In the genomic region with DNA sequence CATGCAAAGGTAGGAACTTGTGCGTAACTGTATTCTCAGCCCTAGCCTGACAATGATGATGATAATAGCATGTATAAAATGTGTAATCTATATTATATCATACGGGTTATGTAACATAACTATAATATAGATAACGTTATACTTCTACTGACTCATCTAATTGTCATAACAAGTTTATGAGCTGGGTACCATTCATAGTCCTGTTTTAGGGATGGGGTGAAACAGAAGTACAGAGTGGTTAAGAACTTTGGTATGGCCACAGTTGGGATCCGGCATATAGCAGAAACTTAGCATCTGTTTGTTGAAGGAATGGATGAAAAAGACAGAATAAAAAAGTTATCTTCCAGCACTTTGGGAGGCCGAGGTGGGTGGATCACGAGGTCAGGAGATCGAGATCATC, we compare ENCODE assay signal across 17 cellular contexts. TPM values are rescaled to one million over a fixed set of nuclear protein-coding genes. Genes with fewer than 3 reads are reported as not detected.
DNase-seq lines count a peak whose midpoint lies in the region; ATAC-seq and TF ChIP-seq lines count a peak whose summit lies in the region.
"Had no signal": no experiment of that assay in that cellular context is flagged by ENCODE, and none has a peak within 500 bp of the region (broad histone marks: within the 10 kb centered on the region; RNA-seq: fewer than 3 reads in every experiment).

No MANE protein-coding gene starts in this region.

- no peak for TF ChIP-seq CTCF in natural killer cell (IDR thresholded peaks at IDR 0.05)
- TF ChIP-seq CTCF in endothelial cell (IDR thresholded peaks at IDR 0.05; ENCODE audit: unreplicated experiment), result no peak

- intact Hi-C loops in activated CD4-positive, alpha-beta T cell treated with anti-CD3 and anti-CD28 coated beads for 36 hours (cut with DNase I, micrococcal nuclease), result no loop called here
- intact Hi-C loops in natural killer cell (cut with micrococcal nuclease), result no loop called here

- H3K4me3 Mint-ChIP-seq in activated CD4-positive, alpha-beta T cell treated with anti-CD3 and anti-CD28 coated beads for 36 hours, result no peak overlapping the region
- H3K4me3 Mint-ChIP-seq in natural killer cell (no peak overlapping the region), endothelial cell (ENCODE audit: unreplicated experiment) (peak overlapping the region; percentile 48)
- H3K4me3 Mint-ChIP-seq in natural killer cell treated with Interleukin-12 subunit alpha and Interleukin-12 subunit beta and Interleukin-15 and Interleukin-18, amount 100 ng/mL, for 72 hours, result no peak overlapping the region
- H3K4me3 Mint-ChIP-seq in stimulated activated effector memory CD8-positive, alpha-beta T cell treated with anti-CD3 and anti-CD28 coated beads, Interleukin-12 subunit alpha, Interleukin-12 subunit beta, amount 100 ng/mL, for 72 hours, result no peak overlapping the region
- H3K4me3 Mint-ChIP-seq: B cell; CD8-positive, alpha-beta T cell; H9 had no signal

- H3K4me1 Mint-ChIP-seq in activated CD4-positive, alpha-beta T cell treated with anti-CD3 and anti-CD28 coated beads for 36 hours, result peaks cover 39% of the 10 kb centered on the region
- peaks cover 43 to 53% of the 10 kb centered on the region in 2 donors for H3K4me1 Mint-ChIP-seq in natural killer cell
- H3K4me1 Mint-ChIP-seq in natural killer cell treated with Interleukin-12 subunit alpha and Interleukin-12 subunit beta and Interleukin-15 and Interleukin-18, amount 100 ng/mL, for 72 hours (ENCODE audit: low read depth in 2 of 2), result peaks cover 40 to 45% of the 10 kb centered on the region in 2 donors
- H3K4me1 Mint-ChIP-seq in endothelial cell (ENCODE audit: unreplicated experiment), result peaks cover 7% of the 10 kb centered on the region
- H3K4me1 Mint-ChIP-seq in stimulated activated effector memory CD8-positive, alpha-beta T cell treated with anti-CD3 and anti-CD28 coated beads, Interleukin-12 subunit alpha, Interleukin-12 subunit beta, amount 100 ng/mL, for 72 hours, result peaks cover 54% of the 10 kb centered on the region

- no peak for ATAC-seq in activated CD4-positive, alpha-beta T cell treated with anti-CD3 and anti-CD28 coated beads for 36 hours
- ATAC-seq in natural killer cell, result no peak
- ATAC-seq in natural killer cell treated with Interleukin-12 subunit alpha and Interleukin-12 subunit beta and Interleukin-15 and Interleukin-18, amount 100 ng/mL, for 72 hours, result no peak
- ATAC-seq in stimulated activated effector memory CD8-positive, alpha-beta T cell treated with anti-CD3 and anti-CD28 coated beads, Interleukin-12 subunit alpha, Interleukin-12 subunit beta, amount 100 ng/mL, for 72 hours, result no peak
- ATAC-seq: A549; CD8-positive, alpha-beta T cell; HepG2 had no signal

- peaks cover 44% of the 10 kb centered on the region for H3K36me3 Mint-ChIP-seq in activated CD4-positive, alpha-beta T cell treated with anti-CD3 and anti-CD28 coated beads for 36 hours (ENCODE audit: low read depth)
- H3K36me3 Mint-ChIP-seq in natural killer cell (no peaks in the 10 kb centered on the region), endothelial cell (ENCODE audit: low read depth, unreplicated experiment) (peaks cover 34% of the 10 kb centered on the region)
- peaks cover 14% of the 10 kb centered on the region for H3K36me3 Mint-ChIP-seq in natural killer cell treated with Interleukin-12 subunit alpha and Interleukin-12 subunit beta and Interleukin-15 and Interleukin-18, amount 100 ng/mL, for 72 hours
- H3K36me3 Mint-ChIP-seq in stimulated activated effector memory CD8-positive, alpha-beta T cell treated with anti-CD3 and anti-CD28 coated beads, Interleukin-12 subunit alpha, Interleukin-12 subunit beta, amount 100 ng/mL, for 72 hours, result peaks cover 67% of the 10 kb centered on the region

- no peak for DNase-seq in activated CD4-positive, alpha-beta T cell treated with anti-CD3 and anti-CD28 coated beads for 36 hours
- no peak for DNase-seq in activated CD4-positive, alpha-beta T cell treated with anti-CD3 and anti-CD28 coated beads, Interleukin-2, amount 50 U/mL, for 1 hour
- DNase-seq in natural killer cell (no peak), endothelial cell (ENCODE audit: low spot score) (no peak), Ammon's horn (ENCODE audit: low spot score) (no peak), GM19240 (ENCODE audit: insufficient read length, low spot score) (no peak)
- no peak for DNase-seq in natural killer cell treated with Interleukin-12 subunit alpha and Interleukin-12 subunit beta and Interleukin-15 and Interleukin-18, amount 100 ng/mL, for 72 hours (ENCODE audit: low spot score)
- no peak for DNase-seq in stimulated activated effector memory CD8-positive, alpha-beta T cell treated with anti-CD3 and anti-CD28 coated beads, Interleukin-12 subunit alpha, Interleukin-12 subunit beta, amount 100 ng/mL, for 72 hours (ENCODE audit: low spot score in 2 of 2)
- DNase-seq: Calu3; CD8-positive, alpha-beta T cell; DMS79 treated with DMSO at 0.1 percent for 48 hours; GF-D8; H9 had no signal

- CTCF ChIA-PET in activated CD4-positive, alpha-beta T cell treated with anti-CD3 and anti-CD28 coated beads for 36 hours (lab: Charles Lee), result interaction anchor here (0.6 kb wide), 1 partner anchor 58 kb away, joined by 3 read pairs; no protein-coding TSS in a partner anchor

- POLR2A ChIA-PET in activated CD4-positive, alpha-beta T cell treated with anti-CD3 and anti-CD28 coated beads for 36 hours (lab: Charles Lee), result no interaction called here

- H3K27me3 Mint-ChIP-seq in activated CD4-positive, alpha-beta T cell treated with anti-CD3 and anti-CD28 coated beads for 36 hours, result no peaks in the 10 kb centered on the region
- H3K27me3 Mint-ChIP-seq in natural killer cell (ENCODE audit: low read depth in 2 of 2), result no peaks in the 10 kb centered on the region
- H3K27me3 Mint-ChIP-seq in natural killer cell treated with Interleukin-12 subunit alpha and Interleukin-12 subunit beta and Interleukin-15 and Interleukin-18, amount 100 ng/mL, for 72 hours, result no peaks in the 10 kb centered on the region
- H3K27me3 Mint-ChIP-seq in endothelial cell (ENCODE audit: unreplicated experiment), result peaks cover 11% of the 10 kb centered on the region
- H3K27me3 Mint-ChIP-seq: B cell had no signal

- no peaks in the 10 kb centered on the region for H3K9me3 Mint-ChIP-seq in activated CD4-positive, alpha-beta T cell treated with anti-CD3 and anti-CD28 coated beads for 36 hours (ENCODE audit: low read depth)
- H3K9me3 Mint-ChIP-seq in natural killer cell, result no peaks in the 10 kb centered on the region
- H3K9me3 Mint-ChIP-seq in natural killer cell treated with Interleukin-12 subunit alpha and Interleukin-12 subunit beta and Interleukin-15 and Interleukin-18, amount 100 ng/mL, for 72 hours, result no peaks in the 10 kb centered on the region
- H3K9me3 Mint-ChIP-seq in endothelial cell (ENCODE audit: unreplicated experiment), result no peaks in the 10 kb centered on the region
- H3K9me3 Mint-ChIP-seq in stimulated activated effector memory CD8-positive, alpha-beta T cell treated with anti-CD3 and anti-CD28 coated beads, Interleukin-12 subunit alpha, Interleukin-12 subunit beta, amount 100 ng/mL, for 72 hours, result no peaks in the 10 kb centered on the region
- H3K9me3 Mint-ChIP-seq: CD8-positive, alpha-beta T cell; H9 had no signal

- peak overlapping the region; percentile 26 for H3K27ac Mint-ChIP-seq in activated CD4-positive, alpha-beta T cell treated with anti-CD3 and anti-CD28 coated beads for 36 hours
- H3K27ac Mint-ChIP-seq in natural killer cell, result peak overlapping the region; percentile 3 to 5
- no peak overlapping the region for H3K27ac Mint-ChIP-seq in natural killer cell treated with Interleukin-12 subunit alpha and Interleukin-12 subunit beta and Interleukin-15 and Interleukin-18, amount 100 ng/mL, for 72 hours
- H3K27ac Mint-ChIP-seq in endothelial cell (ENCODE audit: unreplicated experiment), result no peak overlapping the region
- H3K27ac Mint-ChIP-seq in stimulated activated effector memory CD8-positive, alpha-beta T cell treated with anti-CD3 and anti-CD28 coated beads, Interleukin-12 subunit alpha, Interleukin-12 subunit beta, amount 100 ng/mL, for 72 hours, result peak overlapping the region; percentile 69
- H3K27ac Mint-ChIP-seq: B cell, H9 had no signal

RNA-seq across cellular contexts. Expression of a gene that starts 5.2 kb away (rescaled TPM):
- total RNA-seq in activated CD4-positive, alpha-beta T cell treated with anti-CD3 and anti-CD28 coated beads for 36 hours, result 1 to 10 TPM; 7.2 to 9.1 TPM
- total RNA-seq in natural killer cell (1 to 10 TPM; 2.5 to 6.5 (median 3.8) TPM), endothelial cell (ENCODE audit: unreplicated experiment) (5.4 TPM)
- 10 to 100 TPM in 1 of 2 donors, 1 to 10 TPM in 1; 8.1 to 15.4 TPM for total RNA-seq in natural killer cell treated with Interleukin-12 subunit alpha and Interleukin-12 subunit beta and Interleukin-15 and Interleukin-18, amount 100 ng/mL, for 72 hours

RNA-seq across cellular contexts. Expression of a gene that starts 20.3 kb away (rescaled TPM):
- total RNA-seq in activated CD4-positive, alpha-beta T cell treated with anti-CD3 and anti-CD28 coated beads for 36 hours, result 1 to 10 TPM in 1 of 2 experiments, under 1 TPM in 1; 0.69 to 1.1 TPM
- total RNA-seq in natural killer cell (1 to 10 TPM in 2 of 3 donors, under 1 TPM in 1; 0.64 to 1.3 (median 1.1) TPM), endothelial cell (ENCODE audit: unreplicated experiment) (not detected)
- total RNA-seq in natural killer cell treated with Interleukin-12 subunit alpha and Interleukin-12 subunit beta and Interleukin-15 and Interleukin-18, amount 100 ng/mL, for 72 hours, result 1 to 10 TPM in 1 of 2 donors, under 1 TPM in 1; 0.50 to 2.2 TPM
- total RNA-seq: CD8-positive, alpha-beta T cell; HepG2 had no signal

RNA-seq across cellular contexts. Expression of a gene that starts 21.7 kb away (rescaled TPM):
- under 1 TPM; 0.37 to 0.49 TPM for total RNA-seq in activated CD4-positive, alpha-beta T cell treated with anti-CD3 and anti-CD28 coated beads for 36 hours
- total RNA-seq in natural killer cell, result 10 to 100 TPM; 13.0 to 15.3 (median 13.8) TPM
- 1 to 10 TPM in 1 of 2 donors, under 1 TPM in 1; 0.69 to 1.1 TPM for total RNA-seq in natural killer cell treated with Interleukin-12 subunit alpha and Interleukin-12 subunit beta and Interleukin-15 and Interleukin-18, amount 100 ng/mL, for 72 hours
- total RNA-seq in endothelial cell (ENCODE audit: unreplicated experiment), result 0.82 TPM
- total RNA-seq: B cell, Calu3, H1, H9, HepG2 had no signal

RNA-seq across cellular contexts. Expression of a gene that starts 38.1 kb away (rescaled TPM):
- total RNA-seq in activated CD4-positive, alpha-beta T cell treated with anti-CD3 and anti-CD28 coated beads for 36 hours, result not detected
- total RNA-seq in natural killer cell (not detected), endothelial cell (ENCODE audit: unreplicated experiment) (0.67 TPM)
- total RNA-seq in natural killer cell treated with Interleukin-12 subunit alpha and Interleukin-12 subunit beta and Interleukin-15 and Interleukin-18, amount 100 ng/mL, for 72 hours, result not detected
- total RNA-seq: B cell; Calu3; CD8-positive, alpha-beta T cell; HepG2 had no signal

RNA-seq across cellular contexts. Expression of a gene that starts 39.1 kb away (rescaled TPM):
- not detected for total RNA-seq in activated CD4-positive, alpha-beta T cell treated with anti-CD3 and anti-CD28 coated beads for 36 hours
- total RNA-seq in natural killer cell (10 to 100 TPM; 48.6 to 56.0 (median 49.5) TPM), endothelial cell (ENCODE audit: unreplicated experiment) (not detected)
- total RNA-seq in natural killer cell treated with Interleukin-12 subunit alpha and Interleukin-12 subunit beta and Interleukin-15 and Interleukin-18, amount 100 ng/mL, for 72 hours, result 1 to 10 TPM; 7.9 to 8.7 TPM
- total RNA-seq: B cell; Calu3; CD8-positive, alpha-beta T cell; H1; H9; HepG2 had no signal

Comparison
In these comparisons a context has a peak if more than half of its experiments do, and no peak if none do; other contexts are left out.
1. H3K27ac Mint-ChIP-seq: peak in activated CD4-positive, alpha-beta T cell treated with anti-CD3 and anti-CD28 coated beads for 36 hours (single experiment), natural killer cell (2 of 2) and stimulated activated effector memory CD8-positive, alpha-beta T cell treated with anti-CD3 and anti-CD28 coated beads, Interleukin-12 subunit alpha, Interleukin-12 subunit beta, amount 100 ng/mL, for 72 hours (single experiment); none in natural killer cell treated with Interleukin-12 subunit alpha and Interleukin-12 subunit beta and Interleukin-15 and Interleukin-18, amount 100 ng/mL, for 72 hours (0 of 2) and endothelial cell (single experiment).